Comparison of ENCODE assay signal across 18 cellular contexts in genomic region chr1:74748962-74749361, GRCh38. TPM values are rescaled to one million over a fixed set of nuclear protein-coding genes. Genes with fewer than 3 reads are reported as not detected.
DNase-seq lines count a peak whose midpoint lies in the region; ATAC-seq and TF ChIP-seq lines count a peak whose summit lies in the region.
"Had no signal": no experiment of that assay in that cellular context is flagged by ENCODE, and none has a peak within 500 bp of the region (broad histone marks: within the 10 kb centered on the region; RNA-seq: fewer than 3 reads in every experiment).

No MANE protein-coding gene starts in this region.

- H3K4me1 Mint-ChIP-seq in activated CD8-positive, alpha-beta memory T cell treated with anti-CD3 and anti-CD28 coated beads, Interleukin-2, amount 10 ng/mL, durations not matched to agents 7 days and 5 days: peaks cover 2% of the 10 kb centered on the region
- peaks cover 2% of the 10 kb centered on the region for H3K4me1 Mint-ChIP-seq in progenitor cell of endocrine pancreas (ENCODE audit: low read depth)
- H3K4me1 Mint-ChIP-seq: mesothelial cell of epicardium had no signal

- H3K27ac Mint-ChIP-seq in activated CD8-positive, alpha-beta memory T cell treated with anti-CD3 and anti-CD28 coated beads, Interleukin-2, amount 10 ng/mL, durations not matched to agents 7 days and 5 days: peak overlapping the region; percentile 14
- peak overlapping the region; percentile 67 for H3K27ac Mint-ChIP-seq in progenitor cell of endocrine pancreas
- H3K27ac Mint-ChIP-seq: CD8-positive, alpha-beta T cell; IgD-negative memory B cell; mesothelial cell of epicardium; stimulated activated naive CD8-positive, alpha-beta T cell treated with anti-CD3 and anti-CD28 coated beads, Interleukin-15, Interleukin-2, amounts not matched to agents 100 ng/mL and 50 ng/mL, for 24 hours had no signal

- no peak overlapping the region for H3K4me3 Mint-ChIP-seq in activated CD8-positive, alpha-beta memory T cell treated with anti-CD3 and anti-CD28 coated beads, Interleukin-2, amount 10 ng/mL, durations not matched to agents 7 days and 5 days
- H3K4me3 Mint-ChIP-seq in progenitor cell of endocrine pancreas (ENCODE audit: low read depth): no peak overlapping the region
- H3K4me3 Mint-ChIP-seq: CD8-positive, alpha-beta T cell; IgD-negative memory B cell; mesothelial cell of epicardium; stimulated activated naive CD8-positive, alpha-beta T cell treated with anti-CD3 and anti-CD28 coated beads, Interleukin-15, Interleukin-2, amounts not matched to agents 100 ng/mL and 50 ng/mL, for 24 hours had no signal

- H3K27me3 Mint-ChIP-seq in activated CD8-positive, alpha-beta memory T cell treated with anti-CD3 and anti-CD28 coated beads, Interleukin-2, amount 10 ng/mL, durations not matched to agents 7 days and 5 days: no peaks in the 10 kb centered on the region
- no peaks in the 10 kb centered on the region for H3K27me3 Mint-ChIP-seq in progenitor cell of endocrine pancreas
- H3K27me3 Mint-ChIP-seq: IgD-negative memory B cell; stimulated activated naive CD8-positive, alpha-beta T cell treated with anti-CD3 and anti-CD28 coated beads, Interleukin-15, Interleukin-2, amounts not matched to agents 100 ng/mL and 50 ng/mL, for 24 hours had no signal

- peaks cover 5% of the 10 kb centered on the region for H3K9me3 Mint-ChIP-seq in activated CD8-positive, alpha-beta memory T cell treated with anti-CD3 and anti-CD28 coated beads, Interleukin-2, amount 10 ng/mL, durations not matched to agents 7 days and 5 days (ENCODE audit: low read depth)
- H3K9me3 Mint-ChIP-seq in progenitor cell of endocrine pancreas (ENCODE audit: low read depth): peaks cover 11% of the 10 kb centered on the region
- H3K9me3 Mint-ChIP-seq: CD8-positive, alpha-beta T cell had no signal

- peaks cover 67% of the 10 kb centered on the region for H3K36me3 Mint-ChIP-seq in activated CD8-positive, alpha-beta memory T cell treated with anti-CD3 and anti-CD28 coated beads, Interleukin-2, amount 10 ng/mL, durations not matched to agents 7 days and 5 days
- H3K36me3 Mint-ChIP-seq in progenitor cell of endocrine pancreas (ENCODE audit: insufficient read depth): peaks cover 31% of the 10 kb centered on the region

- TF ChIP-seq CTCF in progenitor cell of endocrine pancreas (IDR thresholded peaks at IDR 0.05; ENCODE audit: unreplicated experiment): no peak

- CTCF ChIA-PET in activated CD8-positive, alpha-beta memory T cell treated with anti-CD3 and anti-CD28 coated beads, Interleukin-2, amount 10 ng/mL, durations not matched to agents 7 days and 5 days (lab: Charles Lee): no interaction called here

- no peak for ATAC-seq in activated CD8-positive, alpha-beta memory T cell treated with anti-CD3 and anti-CD28 coated beads, Interleukin-2, amount 10 ng/mL, durations not matched to agents 7 days and 5 days
- ATAC-seq in HG02588 (IDR thresholded peaks at IDR 0.05; ENCODE audit: unreplicated experiment) (peak; percentile 91), HG03354 (IDR thresholded peaks at IDR 0.05; ENCODE audit: poor library complexity, severe bottlenecking, unreplicated experiment) (peak; percentile 73), HG03095 (IDR thresholded peaks at IDR 0.05; ENCODE audit: unreplicated experiment) (no peak)
- ATAC-seq: CD8-positive, alpha-beta T cell had no signal

- no peak for DNase-seq in activated CD8-positive, alpha-beta memory T cell treated with anti-CD3 and anti-CD28 coated beads, Interleukin-2, amount 10 ng/mL, durations not matched to agents 7 days and 5 days
- no peak for DNase-seq in activated CD8-positive, alpha-beta memory T cell treated with anti-CD3 and anti-CD28 coated beads, Interleukin-2, amount 50 U/mL, for 4 hours
- DNase-seq in progenitor cell of endocrine pancreas (ENCODE audit: low spot score, unreplicated experiment) (no peak), NCI-H1105 (lab: John Stamatoyannopoulos, UW) (no peak)
- no peak for DNase-seq in activated naive CD4-positive, alpha-beta T cell (lab: John Stamatoyannopoulos, UW)
- DNase-seq: activated CD4-positive, alpha-beta T cell treated with anti-CD3 and anti-CD28 coated beads for 48 hours; CD8-positive, alpha-beta T cell; colonic mucosa; NCI-H1048; Right ventricle myocardium superior; T-helper 2 cell; uterus had no signal

RNA-seq across cellular contexts. Expression of gene TYW3, which starts 16.0 kb away (rescaled TPM):
- 10 to 100 TPM; 15.0 to 23.2 TPM for total RNA-seq in activated CD8-positive, alpha-beta memory T cell treated with anti-CD3 and anti-CD28 coated beads, Interleukin-2, amount 10 ng/mL, durations not matched to agents 7 days and 5 days
- 9.1 and 10.3 TPM in 2 replicates for total RNA-seq in progenitor cell of endocrine pancreas

RNA-seq across cellular contexts. Expression of gene CRYZ, which starts 16.1 kb away (rescaled TPM):
- total RNA-seq in activated CD8-positive, alpha-beta memory T cell treated with anti-CD3 and anti-CD28 coated beads, Interleukin-2, amount 10 ng/mL, durations not matched to agents 7 days and 5 days: 10 to 100 TPM; 17.6 to 20.4 TPM
- 32.5 and 36.9 TPM in 2 replicates for total RNA-seq in progenitor cell of endocrine pancreas

Comparison
In these comparisons a context has a peak if more than half of its experiments do, and no peak if none do; other contexts are left out.
1. ATAC-seq: peak in HG02588 (single experiment) and HG03354 (single experiment); none in activated CD8-positive, alpha-beta memory T cell treated with anti-CD3 and anti-CD28 coated beads, Interleukin-2, amount 10 ng/mL, durations not matched to agents 7 days and 5 days (single experiment) and HG03095 (single experiment).